Comparison of ENCODE assay signal across 8 cellular contexts in genomic region chr14:94173471-94173884, GRCh38. TPM values are rescaled to one million over a fixed set of nuclear protein-coding genes. Genes with fewer than 3 reads are reported as not detected.
DNase-seq lines count a peak whose midpoint lies in the region; ATAC-seq and TF ChIP-seq lines count a peak whose summit lies in the region.

No MANE protein-coding gene starts in this region.

- peak; percentile 16 for ATAC-seq in GM18907 (IDR thresholded peaks at IDR 0.05; ENCODE audit: unreplicated experiment)
- ATAC-seq in HG02840 (IDR thresholded peaks at IDR 0.05; ENCODE audit: low FRiP score, unreplicated experiment) = no peak
- ATAC-seq in GM21367 (IDR thresholded peaks at IDR 0.05; ENCODE audit: unreplicated experiment) = no peak
- ATAC-seq in HG03159 (IDR thresholded peaks at IDR 0.05; ENCODE audit: unreplicated experiment) = no peak

- WGBS in ectodermal cell, 2 experiments = 3 to 5% methylated on average over 20 of the region's 20 CpGs

- H3K27ac ChIP-seq in OCI-LY3 (ENCODE audit: low read length) (0 out of 2 replicates have a peak overlapping the region, but pooled peaks have one; percentile 15), ectodermal cell (ENCODE audit: insufficient read depth, low read depth, low read length, poor library complexity, severe bottlenecking) (peak overlapping the region; percentile 51)

- no peaks in the 10 kb centered on the region for H4K20me1 ChIP-seq in OCI-LY3 (ENCODE audit: insufficient read depth, low read length)

- H3K9me3 Mint-ChIP-seq in nephron = no peaks in the 10 kb centered on the region

- H3K36me3 Mint-ChIP-seq in nephron (ENCODE audit: low read depth) = no peaks in the 10 kb centered on the region

- peak overlapping the region; percentile 93 for H3K4me3 ChIP-seq in OCI-LY3 (ENCODE audit: low read length)
- H3K4me3 ChIP-seq in ectodermal cell (ENCODE audit: insufficient read depth, low read depth, low read length) = peak overlapping the region; percentile 61

- H3K4me3 Mint-ChIP-seq in nephron = peak overlapping the region; percentile 87 to 91 (median 89)

- peaks cover 7% of the 10 kb centered on the region for H3K4me1 Mint-ChIP-seq in nephron

- H3K27ac Mint-ChIP-seq in nephron = no peak overlapping the region

- H3K27me3 ChIP-seq in OCI-LY3 (ENCODE audit: low read depth, low read length) = peaks cover 41% of the 10 kb centered on the region
- H3K27me3 ChIP-seq in ectodermal cell (ENCODE audit: control insufficient read depth, insufficient read depth, low read length, poor library complexity, severe bottlenecking) = peaks cover 35% of the 10 kb centered on the region

- no peak for TF ChIP-seq CTCF in OCI-LY3 (IDR thresholded peaks at IDR 0.05; ENCODE audit: low read depth, low read length)
- no peak for TF ChIP-seq CTCF in nephron (IDR thresholded peaks at IDR 0.05; ENCODE audit: unreplicated experiment in 3 of 3)

- H3K27me3 Mint-ChIP-seq in nephron (ENCODE audit: low read depth) = peaks cover 67% of the 10 kb centered on the region

- H3K36me3 ChIP-seq in OCI-LY3 (replicated peaks; ENCODE audit: low read depth, low read length) = no peaks in the 10 kb centered on the region
- no peaks in the 10 kb centered on the region for H3K36me3 ChIP-seq in ectodermal cell (ENCODE audit: control insufficient read depth, insufficient read depth, low read length)

- peak overlapping the region; percentile 99 for H2AFZ ChIP-seq in OCI-LY3 (ENCODE audit: low read depth, low read length)

- H3K4me2 ChIP-seq in OCI-LY3 (ENCODE audit: low read length) = peak overlapping the region; percentile 86

- H3K4me1 ChIP-seq in OCI-LY3 (ENCODE audit: low read length) (peaks cover 10% of the 10 kb centered on the region; the same call in 1 of the 2 replicates), ectodermal cell (ENCODE audit: control insufficient read depth, insufficient read depth, low read length) (peaks cover 8% of the 10 kb centered on the region)

- no peak for DNase-seq in NCI-H82 treated with DMSO at 0.1 percent for 48 hours (lab: John Stamatoyannopoulos, UW; ENCODE audit: unreplicated experiment)

- H3K79me2 ChIP-seq in OCI-LY3 (ENCODE audit: low read length) = no peaks in the 10 kb centered on the region

- H3K9me3 ChIP-seq in OCI-LY3 (ENCODE audit: insufficient read depth, low read length) (no peaks in the 10 kb centered on the region), ectodermal cell (ENCODE audit: control insufficient read depth, low read length) (peaks cover 4% of the 10 kb centered on the region)

- peak overlapping the region; percentile 77 for H3K9ac ChIP-seq in OCI-LY3 (ENCODE audit: low read length)

RNA-seq across cellular contexts. Expression of gene PPP4R4, which starts 0.6 kb away (rescaled TPM):
- 9.3 TPM for polyA plus RNA-seq in ectodermal cell (2013, experiment 1 of 4)
- 8.3 TPM for polyA plus RNA-seq in ectodermal cell (2013, experiment 2 of 4)
- 8.6 TPM for polyA plus RNA-seq in ectodermal cell (2013, experiment 3 of 4)
- polyA plus RNA-seq in ectodermal cell (2013, experiment 4 of 4) = 9.8 TPM

RNA-seq across cellular contexts. Expression of gene IFI27L2, which starts 44.1 kb away (rescaled TPM):
- polyA plus RNA-seq in ectodermal cell (2013, experiment 1 of 4) = 53.4 TPM
- polyA plus RNA-seq in ectodermal cell (2013, experiment 2 of 4) = 56.3 TPM
- 68.5 TPM for polyA plus RNA-seq in ectodermal cell (2013, experiment 3 of 4)
- polyA plus RNA-seq in ectodermal cell (2013, experiment 4 of 4) = 90.3 TPM
